11 cellular contexts compared by ENCODE assay signal in the genomic region with DNA sequence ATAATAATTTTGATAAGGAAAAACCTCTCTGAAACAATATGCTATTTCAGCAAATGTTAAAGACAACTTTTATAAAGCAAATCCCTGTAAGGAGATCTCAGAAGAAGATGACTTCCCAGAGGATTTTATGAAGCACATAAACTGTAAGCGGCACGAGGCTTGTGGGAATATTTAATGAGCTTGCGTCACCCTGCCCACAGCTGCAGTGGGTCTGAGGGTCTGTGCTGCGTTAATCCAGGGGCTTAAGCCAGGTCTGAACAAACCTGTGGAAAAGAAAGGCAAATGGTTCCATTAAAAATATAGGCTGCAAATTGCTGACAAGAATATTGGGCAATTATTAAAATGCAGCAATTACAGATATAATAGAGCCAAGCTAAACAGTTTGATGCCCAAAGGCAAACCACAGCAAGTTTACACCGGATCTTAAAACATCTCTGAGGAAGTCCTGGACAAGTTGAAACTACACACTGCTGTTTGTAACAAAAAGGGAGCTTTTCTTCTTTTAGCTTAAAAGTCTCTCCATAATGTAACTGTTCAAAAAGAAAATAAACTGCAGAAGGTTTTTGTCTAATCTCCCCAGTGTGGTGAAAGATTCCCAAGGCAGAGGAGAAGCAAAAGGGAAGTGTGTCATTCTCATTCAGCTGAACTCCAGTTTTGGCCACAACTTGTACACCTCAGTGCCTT.
DNase-seq lines count a peak whose midpoint lies in the region; ATAC-seq and TF ChIP-seq lines count a peak whose summit lies in the region.
"Had no signal": no experiment of that assay in that cellular context is flagged by ENCODE, and none has a peak within 500 bp of the region (broad histone marks: within the 10 kb centered on the region; RNA-seq: fewer than 3 reads in every experiment).

No MANE protein-coding gene starts in this region.

- H3K4me1 ChIP-seq in HEK293 (ENCODE audit: control insufficient read depth, insufficient read depth, low read length): peaks cover 16% of the 10 kb centered on the region

- H3K9me3 ChIP-seq in HEK293 (ENCODE audit: control insufficient read depth, insufficient read depth, low read depth, low read length): no peaks in the 10 kb centered on the region

- no peak for ATAC-seq in HG03378 (IDR thresholded peaks at IDR 0.05; ENCODE audit: unreplicated experiment)

- TF ChIP-seq CTCF in HEK293 (tag by site-specific recombination; IDR thresholded peaks at IDR 0.05): no peak
- no peak for TF ChIP-seq CTCF in RWPE1 (conservative IDR thresholded peaks at IDR 0.05; ENCODE audit: low read depth)
- no peak for TF ChIP-seq CTCF in retinal pigment epithelial cell (conservative IDR thresholded peaks at IDR 0.05; ENCODE audit: low read depth, low read length)

- DNase-seq in RWPE1 (ENCODE audit: low spot score) (peak; percentile 53), fibroblast of peridontal ligament (ENCODE audit: extremely low read depth) (peak; percentile 67), retinal pigment epithelial cell (ENCODE audit: low read depth) (peak; percentile 37), NCI-H748 (lab: John Stamatoyannopoulos, UW; ENCODE audit: unreplicated experiment) (no peak), GM03348 (ENCODE audit: low spot score) (no peak)
- DNase-seq in activated naive CD4-positive, alpha-beta T cell treated with Interleukin-2 at 50 U/mL for 16 hours: no peak
- DNase-seq: activated CD8-positive, alpha-beta memory T cell treated with anti-CD3 and anti-CD28 coated beads for 24 hours; DMS79 treated with DMSO at 0.1 percent for 48 hours had no signal

- peak overlapping the region; percentile 83 for H3K27ac ChIP-seq in HEK293 (ENCODE audit: extremely low read depth, low read depth, low read length)
- H3K27ac ChIP-seq in RWPE1: peak overlapping the region; percentile 98
- H3K27ac ChIP-seq: KMS-11 had no signal

- H3K36me3 ChIP-seq in HEK293 (ENCODE audit: control insufficient read depth in 2 of 2, insufficient read depth in 1 of 2, low read length in 2 of 2): no peaks in the 10 kb centered on the region; a peak in 1 of 3 replicates

- CTCF ChIA-PET in HEK293 (lab: Yijun Ruan, JAX): interaction anchor here (0.5 to 1.1 kb wide), 5 partner anchors 13 to 423 kb away, joined by 3 to 4 read pairs (median 3); no protein-coding TSS in a partner anchor
- CTCF ChIA-PET in RWPE1 (lab: Yijun Ruan, JAX): interaction anchor here (0.6 to 1.7 kb wide), 3 partner anchors 20 to 291 kb away, joined by 3 to 7 read pairs (median 3); no protein-coding TSS in a partner anchor

- POLR2A ChIA-PET in HEK293 (lab: Yijun Ruan, JAX): interaction anchor here (0.7 to 1.6 kb wide), 3 partner anchors 13 to 73 kb away, joined by 4 read pairs; partner anchors contain the start of gene TGFBR3
- POLR2A ChIA-PET in RWPE1 (lab: Yijun Ruan, JAX; ENCODE audit: low non-redundant PET): no interaction called here

- H3K4me3 ChIP-seq in HEK293 (ENCODE audit: low read depth, low read length): no peak overlapping the region
- no peak overlapping the region for H3K4me3 ChIP-seq in retinal pigment epithelial cell (ENCODE audit: low read length)

TF ChIP-seq in HEK293, 187 proteins besides CTCF, POLR2A, EP300 and RAD21 (continues in another document):
- TF ChIP-seq ZNF692 (tag by site-specific recombination; IDR thresholded peaks at IDR 0.05) (peak; percentile 51; the same call in 1 of the 2 replicates), REST (tag by site-specific recombination; IDR thresholded peaks at IDR 0.05) (no peak), ZBTB21 (tag by site-specific recombination; IDR thresholded peaks at IDR 0.05) (no peak), FEZF1 (tag by site-specific recombination; IDR thresholded peaks at IDR 0.05) (peak; percentile 95), ZNF837 (tag by site-specific recombination; IDR thresholded peaks at IDR 0.05) (no peak), ZNF473 (tag by site-specific recombination; IDR thresholded peaks at IDR 0.05) (no peak), ZNF596 (tag by site-specific recombination; IDR thresholded peaks at IDR 0.05) (no peak), MYNN (tag by site-specific recombination; IDR thresholded peaks at IDR 0.05; ENCODE audit: borderline replicate concordance) (peak; percentile 92), GFI1B (tag by site-specific recombination; IDR thresholded peaks at IDR 0.05) (no peak), ZNF600 (tag by site-specific recombination; IDR thresholded peaks at IDR 0.05) (no peak; the same call in 1 of the 2 replicates), KLF1 (tag by site-specific recombination; IDR thresholded peaks at IDR 0.05) (no peak), INSM2 (tag by site-specific recombination; IDR thresholded peaks at IDR 0.05) (peak; percentile 73; the same call in 1 of the 2 replicates), HOXD13 (CRISPR knock-in tag; IDR thresholded peaks at IDR 0.05; ENCODE audit: borderline replicate concordance) (peak; percentile 58; the same call in 1 of the 2 replicates), ZNF169 (tag by site-specific recombination; IDR thresholded peaks at IDR 0.05) (no peak), ZNF202 (tag by site-specific recombination; IDR thresholded peaks at IDR 0.05; ENCODE audit: borderline replicate concordance) (no peak), ZEB2 (tag by site-specific recombination; IDR thresholded peaks at IDR 0.05) (peak; percentile 52; the same call in 1 of the 2 replicates), ZBTB20 (tag by site-specific recombination; IDR thresholded peaks at IDR 0.05) (no peak), SCRT1 (tag by site-specific recombination; IDR thresholded peaks at IDR 0.05; ENCODE audit: borderline replicate concordance) (peak; percentile 89), MZF1 (tag by site-specific recombination; IDR thresholded peaks at IDR 0.05; ENCODE audit: borderline replicate concordance) (0 out of 2 replicates have a peak, but pooled peaks have one; percentile 65), IKZF3 (tag by site-specific recombination; IDR thresholded peaks at IDR 0.05) (peak; percentile 97)
- TF ChIP-seq, protein P1, sequence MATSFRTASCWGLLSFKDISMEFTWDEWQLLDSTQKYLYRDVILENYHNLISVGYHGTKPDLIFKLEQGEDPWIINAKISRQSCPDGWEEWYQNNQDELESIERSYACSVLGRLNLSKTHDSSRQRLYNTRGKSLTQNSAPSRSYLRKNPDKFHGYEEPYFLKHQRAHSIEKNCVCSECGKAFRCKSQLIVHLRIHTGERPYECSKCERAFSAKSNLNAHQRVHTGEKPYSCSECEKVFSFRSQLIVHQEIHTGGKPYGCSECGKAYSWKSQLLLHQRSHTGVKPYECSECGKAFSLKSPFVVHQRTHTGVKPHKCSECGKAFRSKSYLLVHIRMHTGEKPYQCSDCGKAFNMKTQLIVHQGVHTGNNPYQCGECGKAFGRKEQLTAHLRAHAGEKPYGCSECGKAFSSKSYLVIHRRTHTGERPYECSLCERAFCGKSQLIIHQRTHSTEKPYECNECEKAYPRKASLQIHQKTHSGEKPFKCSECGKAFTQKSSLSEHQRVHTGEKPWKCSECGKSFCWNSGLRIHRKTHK (tag by site-specific recombination; IDR thresholded peaks at IDR 0.05): no peak

Comparison
In these comparisons a context has a peak if more than half of its experiments do, and no peak if none do; other contexts are left out.
1. DNase-seq: peak in RWPE1 (single experiment), fibroblast of peridontal ligament (single experiment) and retinal pigment epithelial cell (single experiment); none in NCI-H748 (single experiment), GM03348 (single experiment) and activated naive CD4-positive, alpha-beta T cell treated with Interleukin-2 at 50 U/mL for 16 hours (single experiment).